Comparison of ENCODE assay signal across 1 cellular context in genomic region chr4:102807345-102807744, GRCh38.
TF ChIP-seq lines count a peak whose summit lies in the region.

No MANE protein-coding gene starts in this region.

TF ChIP-seq in GM23338, 12 proteins besides CTCF, POLR2A, EP300 and RAD21:
- TF ChIP-seq EZH2phosphoT487 (IDR thresholded peaks at IDR 0.05; ENCODE audit: unreplicated experiment): no peak
- no peak for TF ChIP-seq STAT1 (IDR thresholded peaks at IDR 0.05; ENCODE audit: unreplicated experiment)
- no peak for TF ChIP-seq ZNF331 (CRISPR knock-in tag; IDR thresholded peaks at IDR 0.05; ENCODE audit: low read depth)
- TF ChIP-seq ZNF114 (CRISPR knock-in tag; IDR thresholded peaks at IDR 0.05): no peak
